In the genomic region with DNA sequence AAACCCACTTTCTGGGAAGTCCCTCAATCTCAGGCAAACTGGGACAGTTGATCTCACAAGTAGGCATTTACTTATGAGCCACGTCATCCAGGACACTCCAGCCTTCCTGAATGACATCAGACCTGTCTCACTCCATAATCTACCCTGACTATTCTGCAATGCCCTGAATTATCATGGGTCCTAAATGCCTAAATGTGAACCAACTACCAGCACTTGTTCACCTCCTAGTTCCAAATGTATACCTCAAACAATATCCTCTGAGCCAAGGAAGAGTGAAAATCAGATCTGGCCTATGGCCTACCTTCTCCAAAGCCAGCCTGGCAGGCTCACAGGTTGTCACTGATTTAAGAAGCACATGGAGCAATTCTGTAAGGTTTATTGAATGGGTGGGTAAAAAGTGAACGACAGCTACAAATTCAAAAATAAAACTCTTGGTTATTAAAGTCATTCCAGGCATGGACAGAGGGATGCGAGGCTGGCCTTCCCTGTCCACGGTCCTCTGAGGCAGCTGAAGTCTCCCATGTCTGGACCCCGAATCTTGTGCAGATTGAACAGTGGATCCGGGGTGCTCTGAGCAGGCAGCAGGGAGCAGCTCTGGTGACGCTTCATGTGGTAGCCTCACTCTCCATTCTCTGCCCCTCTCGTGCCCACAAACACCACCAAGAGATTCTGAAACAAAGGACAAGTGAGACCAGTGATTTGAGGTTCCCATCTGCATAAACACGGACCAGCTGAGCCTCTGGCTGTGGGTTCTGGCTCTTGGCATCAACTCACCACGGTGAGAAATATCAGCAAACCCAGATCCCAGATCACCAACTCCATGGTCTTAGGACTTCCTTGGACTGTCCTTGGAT, we compare ENCODE assay signal across 1 cellular context.
TF ChIP-seq lines count a peak whose summit lies in the region.

No MANE protein-coding gene starts in this region.

TF ChIP-seq in K562, 482 proteins besides CTCF, POLR2A, EP300 and RAD21:
- TF ChIP-seq ZNF609 (CRISPR knock-in tag; IDR thresholded peaks at IDR 0.05; ENCODE audit: borderline replicate concordance) (no peak), ZNF77 (CRISPR knock-in tag; IDR thresholded peaks at IDR 0.05) (peak; percentile 17; the same call in 1 of the 2 replicates), ERF (CRISPR knock-in tag; IDR thresholded peaks at IDR 0.05) (no peak), CREB1 (IDR thresholded peaks at IDR 0.05) (peak; percentile 28; the same call in 1 of the 2 replicates), CREB1 (CRISPR knock-in tag; IDR thresholded peaks at IDR 0.05) (no peak), AFF4 (CRISPR knock-in tag; IDR thresholded peaks at IDR 0.05) (0 out of 2 replicates have a peak, but pooled peaks have one; percentile 46), NR2C2 (CRISPR knock-in tag; IDR thresholded peaks at IDR 0.05) (no peak), NR2C2 (tag; IDR thresholded peaks at IDR 0.05) (no peak), RBFOX2 (IDR thresholded peaks at IDR 0.05; ENCODE audit: low read depth, low read length) (0 out of 2 replicates have a peak, but pooled peaks have one; percentile 23), SUPT5H (IDR thresholded peaks at IDR 0.05) (peak; percentile 7; the same call in 1 of the 2 replicates), GABPB1 (CRISPR knock-in tag; IDR thresholded peaks at IDR 0.05) (0 out of 2 replicates have a peak, but pooled peaks have one; percentile 19), POLR2AphosphoS5 (IDR thresholded peaks at IDR 0.05; ENCODE audit: control insufficient read depth, insufficient read depth, low read depth, low read length) (peak; percentile 30; the same call in 1 of the 2 replicates)
